ENCODE assay signal across 12 cellular contexts in the genomic region with DNA sequence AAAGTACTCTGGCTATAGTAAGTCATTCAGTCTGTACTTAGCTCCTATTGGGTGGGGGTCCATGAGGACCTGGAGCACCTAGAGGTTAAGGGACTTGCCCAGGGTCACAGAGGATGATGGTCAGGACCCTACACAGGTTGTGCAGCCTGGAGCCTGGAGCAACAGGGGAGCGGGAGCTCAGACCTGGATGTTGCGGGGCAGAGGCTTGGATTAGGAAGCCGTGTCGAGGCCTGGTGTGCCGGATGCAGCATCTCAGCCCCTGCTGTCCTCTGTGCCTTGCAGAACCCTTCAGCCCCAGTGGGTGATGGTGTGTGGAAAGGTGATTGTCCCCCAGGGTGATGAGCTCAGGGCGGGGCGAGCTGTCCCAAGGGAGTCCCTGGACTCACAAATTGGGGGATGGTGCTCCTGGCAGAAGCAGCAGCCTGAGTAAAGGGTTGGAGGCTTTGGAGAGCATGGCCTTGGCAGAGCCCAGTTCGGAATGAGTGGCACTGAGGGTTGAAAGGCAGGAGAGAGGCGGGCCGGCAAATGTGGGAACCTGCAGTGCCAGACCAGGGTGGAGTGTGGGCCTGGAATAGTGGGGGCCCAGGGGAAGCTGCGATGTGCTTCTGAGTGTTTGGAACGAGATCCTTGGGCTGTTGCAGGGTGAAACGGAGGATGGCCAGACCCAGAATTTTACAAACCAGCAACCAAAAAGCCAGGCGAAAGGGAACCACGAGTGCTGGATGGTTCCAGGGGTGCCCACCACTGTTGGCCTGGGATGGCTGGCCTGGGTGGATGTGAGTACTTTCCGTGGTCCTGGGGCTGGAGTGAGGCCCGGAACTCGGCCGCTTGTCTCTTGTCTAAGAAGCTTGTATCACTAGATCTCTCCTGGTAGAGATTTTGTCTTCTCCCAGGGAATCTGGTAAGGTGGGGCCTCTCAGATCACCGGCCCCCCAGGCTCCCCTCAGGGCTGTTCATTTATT. TPM values are rescaled to one million over a fixed set of nuclear protein-coding genes. Genes with fewer than 3 reads are reported as not detected.
DNase-seq lines count a peak whose midpoint lies in the region; ATAC-seq and TF ChIP-seq lines count a peak whose summit lies in the region.
"Had no signal": no experiment of that assay in that cellular context is flagged by ENCODE, and none has a peak within 500 bp of the region (broad histone marks: within the 10 kb centered on the region; RNA-seq: fewer than 3 reads in every experiment).

No MANE protein-coding gene starts in this region.

- H3K4me1 ChIP-seq in hepatocyte (ENCODE audit: insufficient read depth): peaks cover 28% of the 10 kb centered on the region

- peaks cover 5% of the 10 kb centered on the region for H3K36me3 Mint-ChIP-seq in T-cell
- H3K36me3 Mint-ChIP-seq in stimulated activated memory B cell treated with anti-CD40 and anti-IgM and Interleukin-4, amounts not matched to agents 10 μg/mL and 1 μg/mL and 100 μg/mL, for 72 hours: peaks cover 27% of the 10 kb centered on the region

- no peaks in the 10 kb centered on the region for H3K9me3 Mint-ChIP-seq in T-cell
- H3K9me3 Mint-ChIP-seq in stimulated activated memory B cell treated with anti-CD40 and anti-IgM and Interleukin-4, amounts not matched to agents 10 μg/mL and 1 μg/mL and 100 μg/mL, for 72 hours: no peaks in the 10 kb centered on the region

- no peaks in the 10 kb centered on the region for H3K27me3 Mint-ChIP-seq in T-cell
- H3K27me3 Mint-ChIP-seq in stimulated activated memory B cell treated with anti-CD40 and anti-IgM and Interleukin-4, amounts not matched to agents 10 μg/mL and 1 μg/mL and 100 μg/mL, for 72 hours: no peaks in the 10 kb centered on the region

- peaks cover 23 to 48% (median 28%) of the 10 kb centered on the region in 3 donors for H3K4me1 Mint-ChIP-seq in T-cell
- H3K4me1 Mint-ChIP-seq in stimulated activated memory B cell treated with anti-CD40 and anti-IgM and Interleukin-4, amounts not matched to agents 10 μg/mL and 1 μg/mL and 100 μg/mL, for 72 hours: peaks cover 76% of the 10 kb centered on the region

- H4K20me1 ChIP-seq in hepatocyte (ENCODE audit: insufficient read depth, poor library complexity, severe bottlenecking): peaks cover 4% of the 10 kb centered on the region

- POLR2A ChIA-PET in T-cell (lab: Charles Lee): no interaction called here

- DNase-seq in GM12865 (ENCODE audit: low read depth): peak; percentile 39
- DNase-seq in T-cell: no peak
- no peak for DNase-seq in hepatocyte (ENCODE audit: low spot score)
- DNase-seq in NOMO-1 treated with DMSO at 0.1 percent for 48 hours (lab: John Stamatoyannopoulos, UW; ENCODE audit: unreplicated experiment): no peak
- DNase-seq in NCI-H2029 treated with DMSO at 0.1 percent for 48 hours (lab: John Stamatoyannopoulos, UW): no peak
- DNase-seq: activated gamma-delta T cell, NCI-H526 treated with DMSO at 0.1 percent for 48 hours, T-helper 9 cell had no signal

- H3K4me3 Mint-ChIP-seq in T-cell: peak overlapping the region in 2 of 3 donors; percentile 3 to 76
- H3K4me3 Mint-ChIP-seq in stimulated activated memory B cell treated with anti-CD40 and anti-IgM and Interleukin-4, amounts not matched to agents 10 μg/mL and 1 μg/mL and 100 μg/mL, for 72 hours: peak overlapping the region; percentile 90

- ATAC-seq in T-cell (replicated peaks in 1 of 4) (no peak), GM19328 (IDR thresholded peaks at IDR 0.05; ENCODE audit: unreplicated experiment) (no peak)
- ATAC-seq in stimulated activated memory B cell treated with anti-CD40 and anti-IgM and Interleukin-4, amounts not matched to agents 10 μg/mL and 1 μg/mL and 100 μg/mL, for 72 hours: no peak

- H3K9me2 ChIP-seq in hepatocyte (replicated peaks; ENCODE audit: insufficient read depth): no peaks in the 10 kb centered on the region

- H3K27ac ChIP-seq in hepatocyte: peak overlapping the region; percentile 13

- H3K27ac Mint-ChIP-seq in T-cell: peak overlapping the region in 1 of 2 donors; percentile 73
- peak overlapping the region; percentile 65 for H3K27ac Mint-ChIP-seq in stimulated activated memory B cell treated with anti-CD40 and anti-IgM and Interleukin-4, amounts not matched to agents 10 μg/mL and 1 μg/mL and 100 μg/mL, for 72 hours

- H2AFZ ChIP-seq in hepatocyte: no peak overlapping the region

- no peaks in the 10 kb centered on the region for H3K27me3 ChIP-seq in hepatocyte

- H3K36me3 ChIP-seq in hepatocyte (replicated peaks; ENCODE audit: insufficient read depth, low read depth): no peaks in the 10 kb centered on the region

- CTCF ChIA-PET in T-cell (lab: Charles Lee): no interaction called here

- H3K9me3 ChIP-seq in hepatocyte (ENCODE audit: low read depth): no peaks in the 10 kb centered on the region

- H3K4me2 ChIP-seq in hepatocyte: peak overlapping the region; percentile 98

- H3K79me2 ChIP-seq in hepatocyte: peaks cover 66% of the 10 kb centered on the region

- no peak for TF ChIP-seq CTCF in GM12865 (IDR thresholded peaks at IDR 0.05; ENCODE audit: insufficient read depth, low read depth, low read length, missing control alignments)
- no peak for TF ChIP-seq CTCF in hepatocyte (IDR thresholded peaks at IDR 0.05; ENCODE audit: poor library complexity)

- H3K4me3 ChIP-seq in GM12865 (ENCODE audit: low read depth, low read length): peak overlapping the region; percentile 5; the same call in 1 of the 2 replicates
- H3K4me3 ChIP-seq in hepatocyte: no peak overlapping the region

- WGBS in hepatocyte (ENCODE audit: low lambda C conversion rate, missing lambda C conversion rate): 91% methylated on average over 20 of the region's 20 CpGs

RNA-seq across cellular contexts. Expression of gene TPCN2, which starts 2.9 kb away (rescaled TPM):
- total RNA-seq in T-cell: 10 to 100 TPM; 14.9 to 34.3 (median 19.4) TPM
- total RNA-seq in hepatocyte: 12.9 and 16.6 TPM in 2 replicates
- 18.8 and 21.3 TPM in 2 replicates for polyA plus RNA-seq in hepatocyte

RNA-seq across cellular contexts. Expression of gene MRGPRF, which starts 38.6 kb away (rescaled TPM):
- total RNA-seq in T-cell: not detected
- total RNA-seq in hepatocyte: 6.5 TPM in 2 replicates
- polyA plus RNA-seq in hepatocyte: 7.5 and 12.1 TPM in 2 replicates
- total RNA-seq: H4, MCF 10A had no signal
